ENCODE assay signal across 18 cellular contexts in the genomic region with DNA sequence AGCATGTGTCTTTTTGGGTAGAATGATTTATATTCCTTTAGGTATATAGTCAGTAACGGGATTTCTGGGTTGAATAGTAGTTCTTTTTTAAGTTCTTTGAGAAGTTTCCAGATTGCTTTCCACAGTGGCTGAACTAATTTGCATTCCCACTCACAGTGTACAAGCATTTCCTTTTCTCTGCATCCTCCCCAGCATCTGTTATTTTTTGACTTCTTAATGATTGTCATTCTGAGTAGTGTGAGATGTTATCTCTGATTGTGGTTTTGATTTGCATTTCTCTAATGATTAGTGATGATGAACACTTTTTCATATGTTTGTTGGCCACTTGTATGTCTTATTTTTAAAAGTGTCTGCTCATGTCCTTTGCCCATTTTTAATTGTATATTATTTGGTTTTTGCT.
DNase-seq lines count a peak whose midpoint lies in the region; ATAC-seq and TF ChIP-seq lines count a peak whose summit lies in the region.
"Had no signal": no experiment of that assay in that cellular context is flagged by ENCODE, and none has a peak within 500 bp of the region (broad histone marks: within the 10 kb centered on the region; RNA-seq: fewer than 3 reads in every experiment).

No MANE protein-coding gene starts in this region.

- H3K4me3 Mint-ChIP-seq in progenitor cell of endocrine pancreas (ENCODE audit: low read depth) = no peak overlapping the region
- H3K4me3 Mint-ChIP-seq: activated CD8-positive, alpha-beta T cell treated with anti-CD3 and anti-CD28 coated beads for 36 hours; stimulated activated effector memory CD8-positive, alpha-beta T cell treated with anti-CD3 and anti-CD28 coated beads, Interleukin-12 subunit alpha, Interleukin-12 subunit beta, amount 100 ng/mL, for 72 hours had no signal

- H3K36me3 Mint-ChIP-seq in progenitor cell of endocrine pancreas (ENCODE audit: insufficient read depth) = no peaks in the 10 kb centered on the region
- H3K36me3 Mint-ChIP-seq: stimulated activated effector memory CD8-positive, alpha-beta T cell treated with anti-CD3 and anti-CD28 coated beads, Interleukin-12 subunit alpha, Interleukin-12 subunit beta, amount 100 ng/mL, for 72 hours had no signal

- no peaks in the 10 kb centered on the region for H3K27me3 ChIP-seq in GM06990 (replicated peaks; ENCODE audit: control insufficient read depth, insufficient read depth, low read length)
- H3K27me3 ChIP-seq: colonic mucosa, upper lobe of left lung had no signal

- H3K27ac Mint-ChIP-seq in progenitor cell of endocrine pancreas = no peak overlapping the region
- H3K27ac Mint-ChIP-seq: activated CD8-positive, alpha-beta T cell treated with anti-CD3 and anti-CD28 coated beads for 36 hours; stimulated activated effector memory CD8-positive, alpha-beta T cell treated with anti-CD3 and anti-CD28 coated beads, Interleukin-12 subunit alpha, Interleukin-12 subunit beta, amount 100 ng/mL, for 72 hours had no signal

- no peaks in the 10 kb centered on the region for H3K36me3 ChIP-seq in GM06990 (ENCODE audit: control insufficient read depth, insufficient read depth, low read length)
- H3K36me3 ChIP-seq: colonic mucosa, upper lobe of left lung had no signal

- TF ChIP-seq CTCF in GM06990 (IDR thresholded peaks at IDR 0.05; ENCODE audit: insufficient read depth, low read length, poor library complexity, severe bottlenecking) = no peak
- no peak for TF ChIP-seq CTCF in progenitor cell of endocrine pancreas (IDR thresholded peaks at IDR 0.05; ENCODE audit: unreplicated experiment)

- H3K9me3 Mint-ChIP-seq in progenitor cell of endocrine pancreas (ENCODE audit: low read depth) = peaks cover 3% of the 10 kb centered on the region

- no peak overlapping the region for H3K4me3 ChIP-seq in GM06990 (replicated peaks; ENCODE audit: low read depth, low read length)
- H3K4me3 ChIP-seq: colonic mucosa, upper lobe of left lung had no signal

- H3K4me1 Mint-ChIP-seq in progenitor cell of endocrine pancreas (ENCODE audit: low read depth) = no peaks in the 10 kb centered on the region
- H3K4me1 Mint-ChIP-seq: stimulated activated effector memory CD8-positive, alpha-beta T cell treated with anti-CD3 and anti-CD28 coated beads, Interleukin-12 subunit alpha, Interleukin-12 subunit beta, amount 100 ng/mL, for 72 hours had no signal

- DNase-seq in GM06990 (ENCODE audit: extremely low read depth, insufficient read length) (peak; percentile 19), NCI-H1092 treated with DMSO at 0.1 percent for 48 hours (lab: John Stamatoyannopoulos, UW) (no peak), DMS114 treated with DMSO at 0.1 percent for 48 hours (lab: John Stamatoyannopoulos, UW; ENCODE audit: unreplicated experiment) (no peak), progenitor cell of endocrine pancreas (ENCODE audit: low spot score, unreplicated experiment) (no peak), SHP77 (lab: John Stamatoyannopoulos, UW) (no peak)
- DNase-seq: activated CD8-positive, alpha-beta T cell treated with anti-CD3 and anti-CD28 coated beads for 36 hours; aorta; colonic mucosa; DND-41; GOT3; NCI-H1417 treated with DMSO at 0.1 percent for 48 hours; NCI-H446 treated with DMSO at 0.1 percent for 48 hours; nucleus accumbens; upper lobe of left lung had no signal

- no peaks in the 10 kb centered on the region for H3K27me3 Mint-ChIP-seq in progenitor cell of endocrine pancreas

- ATAC-seq in GM19328 (IDR thresholded peaks at IDR 0.05; ENCODE audit: unreplicated experiment) (peak; percentile 70), HG02759 (IDR thresholded peaks at IDR 0.05; ENCODE audit: unreplicated experiment) (peak; percentile 65), HG03342 (IDR thresholded peaks at IDR 0.05; ENCODE audit: unreplicated experiment) (peak; percentile 59)
- ATAC-seq: activated CD8-positive, alpha-beta T cell treated with anti-CD3 and anti-CD28 coated beads for 36 hours; stimulated activated effector memory CD8-positive, alpha-beta T cell treated with anti-CD3 and anti-CD28 coated beads, Interleukin-12 subunit alpha, Interleukin-12 subunit beta, amount 100 ng/mL, for 72 hours had no signal
